36 cellular contexts compared by ENCODE assay signal in the genomic region with DNA sequence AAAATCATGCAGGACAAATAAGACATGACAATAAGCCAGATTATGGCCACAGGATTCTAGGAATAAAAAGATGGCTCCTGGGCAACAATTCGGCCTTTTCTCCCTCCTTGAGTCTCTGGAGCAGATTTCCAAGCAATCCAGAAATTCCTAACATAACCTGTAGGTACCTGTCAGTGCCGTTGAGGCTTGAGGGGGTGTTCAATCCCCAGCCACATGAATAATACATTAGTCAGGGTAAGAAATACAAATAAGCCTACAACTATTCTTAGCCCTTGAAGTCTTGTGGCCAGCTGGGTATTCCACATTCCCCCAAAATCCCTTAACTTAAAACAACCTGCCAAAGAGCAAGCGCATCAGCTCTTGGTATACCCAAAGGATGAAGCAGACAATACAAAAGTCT. TPM values are rescaled to one million over a fixed set of nuclear protein-coding genes. Genes with fewer than 3 reads are reported as not detected.
"Had no signal": no experiment of that assay in that cellular context is flagged by ENCODE, and none has a peak within 500 bp of the region (broad histone marks: within the 10 kb centered on the region; RNA-seq: fewer than 3 reads in every experiment).

No MANE protein-coding gene starts in this region.

- DNase-seq: activated B cell treated with CpG ODN at 0.5 μM for 24 hours; activated CD4-positive, alpha-beta memory T cell treated with anti-CD3 and anti-CD28 coated beads for 36 hours; activated CD4-positive, alpha-beta T cell treated with anti-CD3 and anti-CD28 coated beads for 4 hours; activated CD4-positive, alpha-beta T cell treated with anti-CD3 and anti-CD28 coated beads, Interleukin-2, amount 50 U/mL, for 1 hour; activated CD4-positive, CD25-positive, alpha-beta regulatory T cell treated with anti-CD3 and anti-CD28 coated beads, Interleukin-2, amount 50 U/mL, for 72 hours; activated CD8-positive, alpha-beta memory T cell treated with anti-CD3 and anti-CD28 coated beads, Interleukin-2, amount 50 U/mL, for 4 hours; activated gamma-delta T cell treated with Interleukin-2 at 50 U/mL for 16 hours; activated naive CD4-positive, alpha-beta T cell treated with anti-CD3 and anti-CD28 coated beads, Interleukin-2, amount 10 ng/mL, durations not matched to agents 7 days and 5 days; activated naive CD8-positive, alpha-beta T cell treated with anti-CD3 and anti-CD28 coated beads, Interleukin-2, amount 50 U/mL, for 24 hours; activated T-cell treated with anti-CD3 and anti-CD28 coated beads for 4 hours; activated T-cell treated with anti-CD3 and anti-CD28 coated beads, Interleukin-2, amount 50 U/mL, for 4 hours; anterior cingulate cortex; caudate nucleus; MM.1S; MV-4-11; NCI-H1092; NCI-H1436 treated with DMSO at 0.1 percent for 48 hours; NCI-H1694 treated with DMSO at 0.1 percent for 48 hours; NCI-H2029; NCI-H2171; NCI-H510A; NCI-H526; NCI-H748 treated with DMSO at 0.1 percent for 48 hours; NK-92 treated with Interleukin-12 subunit alpha and Interleukin-12 subunit beta, amount 100 ng/mL, for 24 hours; PC-3; Peyer's patch; Right ventricle myocardium superior; RPMI8226; SW 1271; T-helper 1 cell; T-helper 2 cell; T-helper 9 cell had no signal

- H3K9ac ChIP-seq: KMS-11 had no signal

- ATAC-seq: activated naive CD8-positive, alpha-beta T cell treated with anti-CD3 and anti-CD28 coated beads, Interleukin-2, amount 50 U/mL, for 24 hours; activated T-cell treated with anti-CD3 and anti-CD28 coated beads, Interleukin-2, amount 50 U/mL, for 4 hours; PC-3 had no signal

- H3K9me3 ChIP-seq: Peyer's patch had no signal

- H3K27ac ChIP-seq: KMS-11, Peyer's patch, VCaP had no signal

- H3K27me3 ChIP-seq: Peyer's patch had no signal

- H3K4me3 ChIP-seq: Peyer's patch had no signal

- H3K4me2 ChIP-seq: KMS-11 had no signal

RNA-seq across cellular contexts. Expression of a gene that starts 14.5 kb away (rescaled TPM):
- total RNA-seq: activated B cell treated with CpG ODN at 0.5 μM for 24 hours; activated CD4-positive, alpha-beta memory T cell treated with anti-CD3 and anti-CD28 coated beads for 36 hours; activated T-cell treated with anti-CD3 and anti-CD28 coated beads, Interleukin-2, amount 50 U/mL, for 4 hours; activated T-helper 1 cell treated with anti-CD3 and anti-CD28 coated beads, Interleukin-12 subunit alpha, Interleukin-12 subunit beta, Interleukin-2, Interleukin-4 antibody, amounts not matched to agents 30 ng/mL and 10 ng/mL and 1 ng/mL, durations not matched to agents 14 hours and 24 hours and 36 hours; LHCN-M2; PC-3; Peyer's patch; Right ventricle myocardium superior had no signal
